In the genomic region with DNA sequence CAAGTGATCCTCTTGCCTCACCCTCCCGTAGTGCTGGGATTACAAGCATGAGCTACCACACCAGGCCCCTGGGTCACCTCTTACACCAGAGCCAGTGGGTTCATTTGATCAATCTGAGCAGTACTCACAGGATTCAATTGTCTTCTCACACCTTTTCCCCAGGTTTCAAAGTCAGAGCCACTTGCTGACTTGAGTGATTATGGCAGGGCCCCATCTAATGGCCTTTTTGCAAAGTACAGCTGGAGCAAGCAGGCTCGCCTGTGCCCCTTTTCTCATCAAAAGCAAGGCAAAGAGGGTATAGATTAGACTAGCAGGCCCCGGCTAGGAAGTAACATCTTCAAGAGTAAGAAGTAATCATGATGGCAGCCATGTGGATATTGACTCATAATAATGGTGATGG, we compare ENCODE assay signal across 8 cellular contexts.
DNase-seq lines count a peak whose midpoint lies in the region; ATAC-seq and TF ChIP-seq lines count a peak whose summit lies in the region.

No MANE protein-coding gene starts in this region.

- H2BK20ac ChIP-seq in H9 (ENCODE audit: low read depth, low read length, poor library complexity, severe bottlenecking), result no peak overlapping the region

- no peaks in the 10 kb centered on the region for H3K79me2 ChIP-seq in H9 (ENCODE audit: insufficient read depth, low read length)

- no peak overlapping the region for H3K4me2 ChIP-seq in H9 (ENCODE audit: insufficient read depth, insufficient read length, low read length)

- no peaks in the 10 kb centered on the region for H3K4me1 ChIP-seq in H9 (ENCODE audit: insufficient read depth, low read length)

- no peaks in the 10 kb centered on the region for H3K79me1 ChIP-seq in H9 (ENCODE audit: insufficient read depth, low read depth, low read length, poor library complexity, severe bottlenecking)

- peak; percentile 80 for TF ChIP-seq CTCF in H9 (conservative IDR thresholded peaks at IDR 0.05)
- peak; percentile 43 for TF ChIP-seq CTCF in foreskin fibroblast (IDR thresholded peaks at IDR 0.05; ENCODE audit: low read depth, low read length)
- TF ChIP-seq CTCF in mesothelial cell of epicardium (IDR thresholded peaks at IDR 0.05; ENCODE audit: unreplicated experiment), result no peak

- H3K56ac ChIP-seq in H9 (ENCODE audit: insufficient read length, low read depth, low read length), result no peak overlapping the region

- no peak overlapping the region for H3K9ac ChIP-seq in H9 (ENCODE audit: extremely low read depth, insufficient read length, low read length)

- H3K4me3 Mint-ChIP-seq in H9 (no peak overlapping the region), mesothelial cell of epicardium (no peak overlapping the region)
- no peak overlapping the region for H3K4me3 Mint-ChIP-seq in activated T-cell treated with anti-CD3 and anti-CD28 coated beads, Interleukin-2, amount 50 U/mL, for 4 hours

- peak overlapping the region in 2 of 3 experiments; percentile 21 to 57; a peak in 2 of 7 replicates for H3K27ac Mint-ChIP-seq in H9
- H3K27ac Mint-ChIP-seq in mesothelial cell of epicardium, result no peak overlapping the region

- no peak overlapping the region for H4K91ac ChIP-seq in H9 (ENCODE audit: insufficient read length, low read depth, low read length)

- no peaks in the 10 kb centered on the region for H3K9me3 ChIP-seq in H9 (ENCODE audit: control insufficient read depth, low read depth, low read length)

- ATAC-seq in activated T-cell treated with anti-CD3 and anti-CD28 coated beads, Interleukin-2, amount 50 U/mL, for 4 hours, result peak; percentile 77 to 79
- no peak for ATAC-seq in HG03571 (IDR thresholded peaks at IDR 0.05; ENCODE audit: unreplicated experiment)

- H3K27ac ChIP-seq in H9 (ENCODE audit: insufficient read length, low read depth, low read length), result no peak overlapping the region

- peaks cover 12 to 19% (median 15%) of the 10 kb centered on the region in 3 experiments for H3K36me3 Mint-ChIP-seq in H9 (ENCODE audit: insufficient read depth in 1 of 3, low read depth in 3 of 3)
- H3K36me3 Mint-ChIP-seq in activated T-cell treated with anti-CD3 and anti-CD28 coated beads, Interleukin-2, amount 50 U/mL, for 4 hours (ENCODE audit: insufficient read depth), result peaks cover 5% of the 10 kb centered on the region
- H3K36me3 Mint-ChIP-seq in mesothelial cell of epicardium, result peaks cover 12% of the 10 kb centered on the region

- H4K8ac ChIP-seq in H9 (replicated peaks; ENCODE audit: insufficient read length, low read depth, low read length), result no peak overlapping the region

- no peak overlapping the region for H3K4ac ChIP-seq in H9 (ENCODE audit: low read depth, low read length)

- DNase-seq in DMS153 (lab: John Stamatoyannopoulos, UW), result peak; percentile 68
- DNase-seq in H9, result peak; percentile 84
- DNase-seq in NCI-H526 treated with DMSO at 0.1 percent for 48 hours (lab: John Stamatoyannopoulos, UW), result peak; percentile 26
- DNase-seq in activated T-cell treated with anti-CD3 and anti-CD28 coated beads, Interleukin-2, amount 50 U/mL, for 4 hours, result peak; percentile 26
- peak; percentile 19 to 56 for DNase-seq in foreskin fibroblast
- DNase-seq in stimulated activated CD4-positive, alpha-beta T cell treated with anti-CD3 and anti-CD28 coated beads, Interleukin-1b, Interleukin-23, amount 100 ng/mL, for 48 hours, result peak; percentile 35
- no peak for DNase-seq in mesothelial cell of epicardium (ENCODE audit: low spot score in 2 of 2, unreplicated experiment in 2 of 2)

- H2BK12ac ChIP-seq in H9 (ENCODE audit: insufficient read length, low read depth, low read length), result no peak overlapping the region

- H3K27me3 Mint-ChIP-seq in H9 (ENCODE audit: low read depth), result no peaks in the 10 kb centered on the region
- H3K27me3 Mint-ChIP-seq in activated T-cell treated with anti-CD3 and anti-CD28 coated beads, Interleukin-2, amount 50 U/mL, for 4 hours (ENCODE audit: low read depth), result no peaks in the 10 kb centered on the region
- no peaks in the 10 kb centered on the region for H3K27me3 Mint-ChIP-seq in mesothelial cell of epicardium (ENCODE audit: low read depth)

- H3K27me3 ChIP-seq in H9 (ENCODE audit: insufficient read depth, low read length), result no peaks in the 10 kb centered on the region

- H3K23me2 ChIP-seq in H9 (ENCODE audit: insufficient read length, low read depth, low read length, poor library complexity, severe bottlenecking), result no peaks in the 10 kb centered on the region

- peaks cover 7 to 9% of the 10 kb centered on the region in 2 experiments; a peak in 3 of 5 replicates for H3K9me3 Mint-ChIP-seq in H9
- no peaks in the 10 kb centered on the region for H3K9me3 Mint-ChIP-seq in activated T-cell treated with anti-CD3 and anti-CD28 coated beads, Interleukin-2, amount 50 U/mL, for 4 hours
- peaks cover 15% of the 10 kb centered on the region for H3K9me3 Mint-ChIP-seq in mesothelial cell of epicardium

- H4K20me1 ChIP-seq in H9 (ENCODE audit: control insufficient read depth, insufficient read depth, insufficient read length), result no peaks in the 10 kb centered on the region

- no peak overlapping the region for H3K4me3 ChIP-seq in foreskin fibroblast (ENCODE audit: low read depth in 1 of 2, low read length in 2 of 2)

- no peak overlapping the region for H2BK120ac ChIP-seq in H9 (ENCODE audit: low read depth, low read length, poor library complexity, severe bottlenecking)

- H3K23ac ChIP-seq in H9 (ENCODE audit: insufficient read length, low read depth, low read length), result no peak overlapping the region

- no peak overlapping the region for H2BK5ac ChIP-seq in H9 (ENCODE audit: insufficient read length, low read length)

- no peak overlapping the region for H3K14ac ChIP-seq in H9 (ENCODE audit: insufficient read depth, low read length)

- no peak overlapping the region for H2AFZ ChIP-seq in H9 (ENCODE audit: low read length)

- H4K5ac ChIP-seq in H9 (ENCODE audit: insufficient read length, low read depth, low read length), result no peak overlapping the region

- peaks cover 13 to 15% of the 10 kb centered on the region in 2 experiments for H3K4me1 Mint-ChIP-seq in H9
- peaks cover 16% of the 10 kb centered on the region for H3K4me1 Mint-ChIP-seq in activated T-cell treated with anti-CD3 and anti-CD28 coated beads, Interleukin-2, amount 50 U/mL, for 4 hours (ENCODE audit: low read depth)
- H3K4me1 Mint-ChIP-seq in mesothelial cell of epicardium, result peaks cover 24% of the 10 kb centered on the region

- no CpG with 5 or more reads among the region's 3 CpGs for WGBS in H9 (ENCODE audit: extremely low coverage, insufficient read length, low lambda C conversion rate)

- H2BK15ac ChIP-seq in H9 (ENCODE audit: low read depth, low read length), result no peak overlapping the region

- H3K18ac ChIP-seq in H9 (ENCODE audit: insufficient read length, low read depth, low read length), result no peak overlapping the region

- no peak overlapping the region for H2AK5ac ChIP-seq in H9 (ENCODE audit: insufficient read length, low read length)

- H3T11ph ChIP-seq in H9 (ENCODE audit: low read length), result no peak overlapping the region

Comparison
In these comparisons a context has a peak if more than half of its experiments do, and no peak if none do; other contexts are left out.
1. DNase-seq: peak in DMS153 (single experiment), H9 (single experiment), NCI-H526 treated with DMSO at 0.1 percent for 48 hours (single experiment), activated T-cell treated with anti-CD3 and anti-CD28 coated beads, Interleukin-2, amount 50 U/mL, for 4 hours (single experiment), foreskin fibroblast (2 of 2) and stimulated activated CD4-positive, alpha-beta T cell treated with anti-CD3 and anti-CD28 coated beads, Interleukin-1b, Interleukin-23, amount 100 ng/mL, for 48 hours (single experiment); none in mesothelial cell of epicardium (0 of 2).